In genomic region chr11:119531091-119531490, GRCh38 we compare ENCODE assay signal across 15 cellular contexts.
A peak's percentile ranks its signal among the peaks of the same experiment; 100 is the strongest.
DNase-seq lines count a peak whose midpoint lies in the region; ATAC-seq and TF ChIP-seq lines count a peak whose summit lies in the region.
"Had no signal": no experiment of that assay in that cellular context is flagged by ENCODE, and none has a peak within 500 bp of the region (broad histone marks: within the 10 kb centered on the region; RNA-seq: fewer than 3 reads in every experiment).

No MANE protein-coding gene starts in this region.

- H3K27me3 ChIP-seq in right atrium auricular region: no peaks in the 10 kb centered on the region

- no peaks in the 10 kb centered on the region for H3K4me1 ChIP-seq in right atrium auricular region

- H3K9me3 ChIP-seq in right atrium auricular region: no peaks in the 10 kb centered on the region

- no peak for TF ChIP-seq CTCF in right atrium auricular region (IDR thresholded peaks at IDR 0.05)

- H3K36me3 ChIP-seq in right atrium auricular region: no peaks in the 10 kb centered on the region

- ATAC-seq in left cardiac atrium: no peak
- no peak for ATAC-seq in HG03175 (IDR thresholded peaks at IDR 0.05; ENCODE audit: unreplicated experiment)
- no peak for ATAC-seq in GM19351 (IDR thresholded peaks at IDR 0.05; ENCODE audit: unreplicated experiment)
- ATAC-seq: GM12878, GM23338 had no signal

- DNase-seq in cardiac septum (ENCODE audit: low spot score) (peak; percentile 68), left cardiac atrium (no peak), islet precursor cell (peak; percentile 42), posterior vena cava (ENCODE audit: low spot score) (peak; percentile 45), right atrium auricular region (ENCODE audit: low spot score) (no peak)
- no peak for DNase-seq in effector CD4-positive, alpha-beta T cell
- DNase-seq: ACHN; C1 segment of cervical spinal cord; CD4-positive, alpha-beta memory T cell; DMS79; H7 had no signal

- no peak overlapping the region for H3K4me3 ChIP-seq in right atrium auricular region
- H3K4me3 ChIP-seq: GM12878, GM23338 had no signal

- intact Hi-C loops in cardiac septum (cut with DNase I) (loop anchor here (5.0 kb wide), 1 partner anchor 49 kb away; no protein-coding TSS in a partner anchor), left cardiac atrium (cut with DNase I) (loop anchor here in 1 of 2 donors (5.0 kb wide), 1 partner anchor 49 kb away; no protein-coding TSS in a partner anchor), posterior vena cava (cut with DNase I) (loop anchor here in 1 of 2 donors (5.0 kb wide), 1 partner anchor 49 kb away; no protein-coding TSS in a partner anchor)

- H3K27ac ChIP-seq in right atrium auricular region: no peak overlapping the region

Comparison
In these comparisons a context has a peak if more than half of its experiments do, and no peak if none do; other contexts are left out.
1. DNase-seq: peak in cardiac septum (single experiment), islet precursor cell (single experiment) and posterior vena cava (single experiment); none in left cardiac atrium (single experiment), effector CD4-positive, alpha-beta T cell (single experiment) and right atrium auricular region (single experiment).